ENCODE assay signal across 1 cellular context in the genomic region with DNA sequence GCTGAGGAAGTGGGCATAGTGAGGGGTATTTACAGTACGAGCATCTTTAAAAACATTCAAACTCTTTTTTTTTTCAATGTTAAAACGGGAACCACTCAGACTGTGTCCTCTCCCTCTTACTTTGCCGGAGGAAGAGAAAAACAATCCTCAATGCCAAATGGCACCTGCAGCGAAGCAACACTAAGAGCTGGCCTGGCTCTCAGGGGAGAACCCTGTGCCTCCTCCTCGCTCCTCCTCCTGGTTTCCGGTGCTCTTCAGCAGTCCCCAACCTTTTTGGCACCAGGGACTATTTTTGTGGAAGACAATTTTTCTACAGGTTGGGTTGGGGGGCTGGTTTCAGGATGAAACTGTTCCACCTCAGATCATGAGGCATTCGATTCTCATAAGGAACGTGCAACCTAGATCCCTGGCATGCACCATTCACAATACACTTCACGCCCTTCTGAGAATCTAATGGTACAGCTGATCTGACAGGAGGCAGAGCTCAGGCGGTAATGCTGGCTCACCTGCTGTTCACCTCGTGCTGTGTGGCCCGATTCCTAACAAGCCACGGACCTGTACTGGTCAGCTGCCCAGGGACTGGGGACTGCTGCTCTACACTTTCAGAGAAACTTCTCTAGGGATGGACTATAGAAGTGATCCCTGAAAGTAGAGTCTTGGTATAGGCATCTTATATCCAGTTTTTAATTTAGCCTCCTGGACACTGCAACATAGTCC.
TF ChIP-seq lines count a peak whose summit lies in the region.

No MANE protein-coding gene starts in this region.

TF ChIP-seq in HepG2, 621 proteins besides CTCF, POLR2A, EP300 and RAD21 (continued from another document):
- TF ChIP-seq SOX13 (IDR thresholded peaks at IDR 0.05) (no peak), SOX13 (CRISPR knock-in tag; conservative IDR thresholded peaks at IDR 0.05 in 1 of 2, IDR thresholded peaks at IDR 0.05 in 1 of 2) (no peak), PAX8 (CRISPR knock-in tag; IDR thresholded peaks at IDR 0.05; ENCODE audit: borderline replicate concordance) (no peak), IRF2 (CRISPR knock-in tag; IDR thresholded peaks at IDR 0.05) (no peak), ZNF841 (CRISPR knock-in tag; IDR thresholded peaks at IDR 0.05; ENCODE audit: borderline replicate concordance) (no peak), RARG (CRISPR knock-in tag; IDR thresholded peaks at IDR 0.05; ENCODE audit: low read depth) (no peak), CREB1 (IDR thresholded peaks at IDR 0.05) (no peak), CREB1 (CRISPR knock-in tag; IDR thresholded peaks at IDR 0.05) (no peak), EED (CRISPR knock-in tag; IDR thresholded peaks at IDR 0.05) (no peak), ZNF672 (CRISPR knock-in tag; IDR thresholded peaks at IDR 0.05) (no peak)
- TF ChIP-seq, protein P1, sequence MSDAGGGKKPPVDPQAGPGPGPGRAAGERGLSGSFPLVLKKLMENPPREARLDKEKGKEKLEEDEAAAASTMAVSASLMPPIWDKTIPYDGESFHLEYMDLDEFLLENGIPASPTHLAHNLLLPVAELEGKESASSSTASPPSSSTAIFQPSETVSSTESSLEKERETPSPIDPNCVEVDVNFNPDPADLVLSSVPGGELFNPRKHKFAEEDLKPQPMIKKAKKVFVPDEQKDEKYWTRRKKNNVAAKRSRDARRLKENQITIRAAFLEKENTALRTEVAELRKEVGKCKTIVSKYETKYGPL (CRISPR knock-in tag; IDR thresholded peaks at IDR 0.05) = no peak
TF ChIP-seq in HepG2: peak in this region for 0.
